27 cellular contexts compared by ENCODE assay signal in the genomic region with DNA sequence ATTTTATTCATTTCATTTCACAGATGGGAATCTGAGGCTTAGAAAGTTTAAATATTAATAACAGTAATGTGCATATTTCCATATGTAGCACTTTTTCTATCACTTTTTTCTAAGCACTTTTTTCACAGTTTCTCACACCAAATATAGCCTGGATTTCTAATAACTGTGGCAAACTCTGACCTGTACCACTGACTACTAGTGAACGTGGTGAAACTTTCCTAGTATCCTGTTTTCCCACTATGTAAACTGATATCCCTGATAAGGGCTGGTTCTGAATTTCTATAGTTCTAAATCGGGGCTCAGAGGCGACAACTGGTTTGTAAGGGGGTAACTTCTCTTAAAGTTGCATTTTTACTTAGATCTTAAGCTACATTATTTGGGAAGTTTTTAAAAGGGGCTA.
"Had no signal": no experiment of that assay in that cellular context is flagged by ENCODE, and none has a peak within 500 bp of the region (broad histone marks: within the 10 kb centered on the region; RNA-seq: fewer than 3 reads in every experiment).

No MANE protein-coding gene starts in this region.

- H3K27me3 ChIP-seq: brain microvascular endothelial cell, cardiac muscle cell had no signal

- H3K27ac ChIP-seq: brain microvascular endothelial cell, cardiac muscle cell, KMS-11 had no signal

- H3K36me3 ChIP-seq: brain microvascular endothelial cell, cardiac muscle cell had no signal

- ATAC-seq: activated CD8-positive, alpha-beta T cell treated with anti-CD3 and anti-CD28 coated beads for 36 hours; activated T-cell treated with anti-CD3 and anti-CD28 coated beads, Interleukin-2, amount 50 U/mL, for 72 hours; activated T-helper 17 cell treated with anti-CD3 and anti-CD28 coated beads, Interleukin-2, amount 50 U/mL, for 72 hours had no signal

- DNase-seq: activated CD4-positive, alpha-beta T cell treated with anti-CD3 and anti-CD28 coated beads, Interleukin-2, amount 10 ng/mL, durations not matched to agents 24 days and 14 days; activated CD4-positive, alpha-beta T cell treated with anti-CD3 and anti-CD28 coated beads, Interleukin-2, amount 50 U/mL, for 4 hours; activated CD8-positive, alpha-beta T cell treated with anti-CD3 and anti-CD28 coated beads for 36 hours; activated effector memory CD4-positive, alpha-beta T cell treated with anti-CD3 and anti-CD28 coated beads, Interleukin-2, amount 50 U/mL, for 16 hours; activated naive CD4-positive, alpha-beta T cell; activated naive CD4-positive, alpha-beta T cell treated with anti-CD3 and anti-CD28 coated beads, Interleukin-2, amount 50 U/mL, for 16 hours; activated naive CD8-positive, alpha-beta T cell treated with anti-CD3 and anti-CD28 coated beads for 36 hours; activated T-cell treated with anti-CD3 and anti-CD28 coated beads, Interleukin-2, amount 50 U/mL, for 1 hour; activated T-cell treated with anti-CD3 and anti-CD28 coated beads, Interleukin-2, amount 50 U/mL, for 72 hours; amniotic stem cell; aorta; brain microvascular endothelial cell; MM.1S; MV-4-11; NCI-H1092; NCI-H1436 treated with DMSO at 0.1 percent for 48 hours; NCI-H1694 treated with DMSO at 0.1 percent for 48 hours; NCI-H2029; NCI-H345; NCI-H524 treated with DMSO at 0.1 percent for 48 hours; NCI-H748 treated with DMSO at 0.1 percent for 48 hours; NK-92 treated with Interleukin-12 subunit alpha and Interleukin-12 subunit beta, amount 100 ng/mL, for 24 hours; SHP77 treated with DMSO at 0.1 percent for 48 hours; T1000 had no signal

- H3K4me3 ChIP-seq: cardiac muscle cell had no signal
